Comparison of ENCODE assay signal across 33 cellular contexts in genomic region chr5:54133917-54134316, GRCh38.
DNase-seq lines count a peak whose midpoint lies in the region; ATAC-seq, FAIRE-seq and TF ChIP-seq lines count a peak whose summit lies in the region.
"Had no signal": no experiment of that assay in that cellular context is flagged by ENCODE, and none has a peak within 500 bp of the region (broad histone marks: within the 10 kb centered on the region; RNA-seq: fewer than 3 reads in every experiment).

No MANE protein-coding gene starts in this region.

- H3K9me1 ChIP-seq in endothelial cell of umbilical vein (replicated peaks; ENCODE audit: control insufficient read depth, extremely low read depth, insufficient read depth, low read length), result no peaks in the 10 kb centered on the region

- BruUV-seq in HepG2 (replicated peaks; lab: Mats Ljungman, UMichigan) (no TSS peak), endothelial cell of umbilical vein (replicated peaks; lab: Mats Ljungman, UMichigan) (no TSS peak)

- H3K4me2 ChIP-seq in HepG2 (ENCODE audit: low read depth, low read length) (no peak overlapping the region), endothelial cell of umbilical vein (ENCODE audit: insufficient read depth, low read length) (no peak overlapping the region)
- H3K4me2 ChIP-seq: A549; BLaER1; BLaER1 treated with 17β-estradiol and CSF1 and Interleukin-3, amounts not matched to agents 10 nM and 100 nM had no signal

- no peaks in the 10 kb centered on the region for H3K79me2 ChIP-seq in HepG2 (ENCODE audit: insufficient read depth, low read length)
- no peaks in the 10 kb centered on the region for H3K79me2 ChIP-seq in endothelial cell of umbilical vein (ENCODE audit: control insufficient read depth, insufficient read depth, low read length)

- FAIRE-seq in HepG2 (lab: Jason Lieb, UNC), result no peak
- peak; percentile 24 for FAIRE-seq in endothelial cell of umbilical vein (lab: Jason Lieb, UNC)
- FAIRE-seq: A204.1, A549, D721Med had no signal

- H3K4me3 ChIP-seq in right lobe of liver, result no peak overlapping the region
- no peak overlapping the region for H3K4me3 ChIP-seq in HepG2 (replicated peaks in 1 of 3; ENCODE audit: insufficient read depth in 1 of 3, low read depth in 2 of 3, low read length in 3 of 3)
- H3K4me3 ChIP-seq in endothelial cell of umbilical vein (replicated peaks in 1 of 3; ENCODE audit: insufficient read depth in 1 of 3, low read depth in 1 of 3, low read length in 3 of 3), result no peak overlapping the region
- H3K4me3 ChIP-seq: A549; BLaER1; BLaER1 treated with 17β-estradiol and CSF1 and Interleukin-3, amounts not matched to agents 10 nM and 100 nM had no signal

- H3K9me3 ChIP-seq in right lobe of liver (no peaks in the 10 kb centered on the region), HepG2 (ENCODE audit: low read length) (no peaks in the 10 kb centered on the region), endothelial cell of umbilical vein (replicated peaks; ENCODE audit: control insufficient read depth, insufficient read depth, low read length) (no peaks in the 10 kb centered on the region)
- H3K9me3 ChIP-seq: A549, BE2C, BLaER1, Caco-2 had no signal

- ATAC-seq in right lobe of liver (peak; percentile 34 to 83 (median 54)), HepG2 (no peak), left lobe of liver (peak; percentile 80)
- ATAC-seq: A549; CD8-positive, alpha-beta T cell had no signal

- H3K9ac ChIP-seq in HepG2 (ENCODE audit: insufficient read depth, low read depth, low read length), result no peak overlapping the region
- H3K9ac ChIP-seq in endothelial cell of umbilical vein (replicated peaks; ENCODE audit: extremely low read depth, insufficient read depth, low read length), result no peak overlapping the region
- H3K9ac ChIP-seq: BLaER1; BLaER1 treated with 17β-estradiol and CSF1 and Interleukin-3, amounts not matched to agents 10 nM and 100 nM had no signal

- intact Hi-C loops in right lobe of liver (cut with DNase I) (no loop called here), HepG2 (cut with micrococcal nuclease; ENCODE audit: unreplicated experiment) (no loop called here), endothelial cell of umbilical vein (cut with micrococcal nuclease) (no loop called here)

- POLR2A ChIA-PET in HepG2 (lab: Yijun Ruan, JAX) (no interaction called here), endothelial cell of umbilical vein (lab: Charles Lee) (no interaction called here)

- CTCF ChIA-PET in HepG2 (lab: Yijun Ruan, JAX; ENCODE audit: low intra/inter-chr PET ratio, low total read pairs), result no interaction called here
- CTCF ChIA-PET in endothelial cell of umbilical vein (lab: Charles Lee), result interaction anchor here (1.4 kb wide), 2 partner anchors 9 to 11 kb away, joined by 4 read pairs; no protein-coding TSS in a partner anchor

- dilution Hi-C loops in endothelial cell of umbilical vein (cut with MboI; ENCODE audit: extremely low pct_ligation_motif_present, low sequenced_read_pairs), result no loop called here

- TF ChIP-seq POLR2A in right lobe of liver (IDR thresholded peaks at IDR 0.05) (no peak), HepG2 (IDR thresholded peaks at IDR 0.05; ENCODE audit: insufficient read depth in 1 of 2, low read depth in 2 of 2, low read length in 2 of 2) (no peak), endothelial cell of umbilical vein (IDR thresholded peaks at IDR 0.05; ENCODE audit: low read depth, low read length) (no peak)

- TF ChIP-seq CTCF in right lobe of liver (IDR thresholded peaks at IDR 0.05) (no peak), HepG2 (CRISPR knock-in tag; IDR thresholded peaks at IDR 0.05) (no peak), endothelial cell of umbilical vein (IDR thresholded peaks at IDR 0.05; ENCODE audit: extremely low read depth in 1 of 2, insufficient read depth in 1 of 2, low read depth in 1 of 2, low read length in 2 of 2) (no peak)

- H4K20me1 ChIP-seq in HepG2 (ENCODE audit: insufficient read depth, low read length), result no peaks in the 10 kb centered on the region
- H4K20me1 ChIP-seq in endothelial cell of umbilical vein (replicated peaks; ENCODE audit: control insufficient read depth, extremely low read depth, insufficient read depth, low read length), result no peaks in the 10 kb centered on the region

- no peak for TF ChIP-seq RAD21 in HepG2 (CRISPR knock-in tag; IDR thresholded peaks at IDR 0.05)

- H3K4me1 ChIP-seq in right lobe of liver (no peaks in the 10 kb centered on the region), HepG2 (ENCODE audit: insufficient read depth, low read length) (no peaks in the 10 kb centered on the region), endothelial cell of umbilical vein (ENCODE audit: control insufficient read depth, extremely low read depth, insufficient read depth, low read length) (no peaks in the 10 kb centered on the region)
- H3K4me1 ChIP-seq: BE2C; BLaER1; BLaER1 treated with 17β-estradiol and CSF1 and Interleukin-3, amounts not matched to agents 10 nM and 100 nM; Caco-2 had no signal

- H3K36me3 ChIP-seq in right lobe of liver (no peaks in the 10 kb centered on the region), HepG2 (replicated peaks in 1 of 2; ENCODE audit: control insufficient read depth in 1 of 2, insufficient read depth in 2 of 2, low read length in 2 of 2) (no peaks in the 10 kb centered on the region), endothelial cell of umbilical vein (ENCODE audit: control insufficient read depth in 2 of 2, extremely low read depth in 1 of 2, insufficient read depth in 2 of 2, low read length in 2 of 2) (no peaks in the 10 kb centered on the region)
- H3K36me3 ChIP-seq: BE2C, BLaER1 had no signal

- H3K27me3 ChIP-seq in right lobe of liver (no peaks in the 10 kb centered on the region), HepG2 (ENCODE audit: control insufficient read depth in 1 of 2, insufficient read depth in 2 of 2, low read length in 2 of 2) (no peaks in the 10 kb centered on the region), endothelial cell of umbilical vein (ENCODE audit: control insufficient read depth in 2 of 2, insufficient read depth in 2 of 2, low read length in 2 of 2) (no peaks in the 10 kb centered on the region)
- H3K27me3 ChIP-seq: BE2C; BLaER1; BLaER1 treated with 17β-estradiol and CSF1 and Interleukin-3, amounts not matched to agents 10 nM and 100 nM had no signal

- DNase-seq in right lobe of liver, result no peak
- no peak for DNase-seq in HepG2 (ENCODE audit: low spot score)
- no peak for DNase-seq in endothelial cell of umbilical vein (ENCODE audit: low read depth, low spot score)
- DNase-seq in left lobe of liver (ENCODE audit: low spot score), result no peak
- DNase-seq in NCI-H1105 (lab: John Stamatoyannopoulos, UW), result no peak
- no peak for DNase-seq in UCSD-AML1 (lab: John Stamatoyannopoulos, UW; ENCODE audit: unreplicated experiment)
- DNase-seq: 8988T; ACHN; AML-193; BE2C; C1 segment of cervical spinal cord; Caco-2; Calu3; CD4-positive, alpha-beta memory T cell; CD4-positive, alpha-beta T cell; CD4-positive, CD25-positive, alpha-beta regulatory T cell; CD8-positive, alpha-beta memory T cell; CD8-positive, alpha-beta T cell; COR-L47; DMS 273 treated with DMSO at 0.1 percent for 48 hours; DMS153; DMS53; DMS79; DMS79 treated with DMSO at 0.1 percent for 48 hours; DND-41; EL had no signal

- TF ChIP-seq EP300 in HepG2 (IDR thresholded peaks at IDR 0.05; ENCODE audit: low read depth in 2 of 2, low read length in 2 of 2) (no peak), HepG2 (CRISPR knock-in tag; IDR thresholded peaks at IDR 0.05; ENCODE audit: borderline replicate concordance) (no peak)

- in situ Hi-C loops in HepG2 (cut with HindIII; ENCODE audit: extremely low pct_ligation_motif_present, low pct_unique_long_range_greater_than_20kb), result no loop called here

- H2AFZ ChIP-seq in HepG2 (ENCODE audit: low read length) (no peak overlapping the region), endothelial cell of umbilical vein (ENCODE audit: low read depth, low read length) (no peak overlapping the region)

- no peak overlapping the region for H3K27ac ChIP-seq in right lobe of liver
- H3K27ac ChIP-seq in HepG2 (ENCODE audit: extremely low read length, insufficient read depth, low read length), result no peak overlapping the region
- H3K27ac ChIP-seq in endothelial cell of umbilical vein (ENCODE audit: insufficient read depth, low read depth, low read length), result no peak overlapping the region
- H3K27ac ChIP-seq: 22Rv1; A549; BLaER1; BLaER1 treated with 17β-estradiol and CSF1 and Interleukin-3, amounts not matched to agents 10 nM and 100 nM; C4-2B had no signal

TF ChIP-seq in HepG2, 621 proteins besides CTCF, POLR2A, EP300 and RAD21 (continues in another document):
- TF ChIP-seq TCF7L2 (IDR thresholded peaks at IDR 0.05; ENCODE audit: low read depth, low read length), result no peak
- TF ChIP-seq GMEB2 (CRISPR knock-in tag; IDR thresholded peaks at IDR 0.05; ENCODE audit: low read depth), result no peak
- TF ChIP-seq CHD4 (IDR thresholded peaks at IDR 0.05; ENCODE audit: borderline replicate concordance, low read length), result no peak
- TF ChIP-seq ZNF17 (CRISPR knock-in tag; IDR thresholded peaks at IDR 0.05), result no peak

TF ChIP-seq in endothelial cell of umbilical vein, 7 proteins besides CTCF, POLR2A, EP300 and RAD21:
- TF ChIP-seq GATA2 (IDR thresholded peaks at IDR 0.05; ENCODE audit: insufficient read depth, insufficient read length, low read depth, low read length) (no peak), MAX (IDR thresholded peaks at IDR 0.05; ENCODE audit: insufficient read depth, insufficient read length) (no peak), MYC (IDR thresholded peaks at IDR 0.05; ENCODE audit: low read depth, low read length) (no peak), EZH2 (IDR thresholded peaks at IDR 0.05; ENCODE audit: borderline replicate concordance, low read depth, low read length, severe bottlenecking) (no peak), FOS (IDR thresholded peaks at IDR 0.05; ENCODE audit: borderline replicate concordance, insufficient read depth, low read length) (no peak), POLR2AphosphoS5 (IDR thresholded peaks at IDR 0.05; ENCODE audit: insufficient read depth, low read depth, low read length) (no peak), JUN (IDR thresholded peaks at IDR 0.05; ENCODE audit: borderline replicate concordance, insufficient read depth, insufficient read length, low read depth) (no peak)
